Comparison of ENCODE assay signal across 8 cellular contexts in the genomic region with DNA sequence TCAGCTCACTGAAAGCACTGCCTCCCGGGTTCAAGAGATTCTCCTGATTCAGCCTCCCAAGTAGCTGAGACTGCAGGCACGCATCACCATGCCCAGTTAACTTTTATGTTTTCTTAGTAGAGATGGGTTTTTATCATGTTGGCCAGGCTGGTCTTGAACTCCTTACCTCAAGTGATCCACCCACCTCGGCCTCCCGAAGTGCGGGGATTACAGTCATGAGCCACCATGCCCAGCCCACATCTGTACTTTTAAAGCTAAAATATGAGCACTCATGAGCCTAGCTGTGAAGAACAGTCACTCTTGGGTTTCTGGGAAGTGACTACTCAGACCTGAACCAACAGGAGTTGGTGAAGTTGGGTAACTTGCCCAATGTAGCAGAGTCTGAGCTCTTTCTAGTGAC.
A peak's percentile ranks its signal among the peaks of the same experiment; 100 is the strongest.
DNase-seq lines count a peak whose midpoint lies in the region; TF ChIP-seq lines count a peak whose summit lies in the region.
"Not testable (repeated sequence)": the region's sequence is repeated elsewhere in the genome, so short reads cannot be mapped to it uniquely, and the experiment has no call there.

No MANE protein-coding gene starts in this region.

- H3K79me2 ChIP-seq in trophoblast cell (ENCODE audit: control insufficient read depth, insufficient read depth, low read length, poor library complexity), result not testable (repeated sequence)

- H3K4ac ChIP-seq in trophoblast cell (ENCODE audit: low read depth, low read length), result not testable (repeated sequence)

- not testable (repeated sequence) for H2BK120ac ChIP-seq in trophoblast cell (ENCODE audit: insufficient read depth, low read length, poor library complexity)

- H3K27ac ChIP-seq in WERI-Rb-1; endodermal cell (ENCODE audit: low read depth, low read length); trophoblast cell (ENCODE audit: low read depth, low read length): not testable (repeated sequence)

- H3K4me2 ChIP-seq in trophoblast cell (ENCODE audit: low read length), result not testable (repeated sequence)

- not testable (repeated sequence) for H3K14ac ChIP-seq in trophoblast cell (ENCODE audit: low read length)

- H2AFZ ChIP-seq in trophoblast cell (ENCODE audit: insufficient read depth, low read length, poor library complexity), result not testable (repeated sequence)

- not testable (repeated sequence) for H3K9me3 Mint-ChIP-seq in endodermal cell; osteocyte (ENCODE audit: unreplicated experiment); type B pancreatic cell

- H3K9ac ChIP-seq in endodermal cell (ENCODE audit: extremely low read depth, low read length, poor library complexity, severe bottlenecking); trophoblast cell (ENCODE audit: low read length): not testable (repeated sequence)

- not testable (repeated sequence) for H4K91ac ChIP-seq in trophoblast cell (ENCODE audit: low read depth, low read length)

- H3K4me3 ChIP-seq in WERI-Rb-1 (ENCODE audit: low read depth, low read length); endodermal cell (ENCODE audit: low read length); trophoblast cell (ENCODE audit: low read depth, low read length): not testable (repeated sequence)

- not testable (repeated sequence) for H4K12ac ChIP-seq in trophoblast cell (ENCODE audit: low read depth, low read length)

- 97% methylated on average over 4 of the region's 5 CpGs; no CpG with 5 or more reads in 1 of the 2 experiments for WGBS in endodermal cell (ENCODE audit: insufficient coverage in 1 of 2, insufficient read length in 1 of 2), 2 experiments
- no CpG with 5 or more reads among the region's 5 CpGs for WGBS in trophoblast cell (ENCODE audit: extremely low coverage, insufficient coverage, insufficient read length)

- H3K27ac Mint-ChIP-seq in endodermal cell; osteocyte (ENCODE audit: unreplicated experiment); type B pancreatic cell: not testable (repeated sequence)

- H3K79me1 ChIP-seq in trophoblast cell (ENCODE audit: low read length), result not testable (repeated sequence)

- H4K8ac ChIP-seq in trophoblast cell (ENCODE audit: low read depth, low read length), result not testable (repeated sequence)

- H2AK5ac ChIP-seq in trophoblast cell (ENCODE audit: low read length), result not testable (repeated sequence)

- H3K9me3 ChIP-seq in WERI-Rb-1 (ENCODE audit: severe bottlenecking); endodermal cell (ENCODE audit: control insufficient read depth, low read length); trophoblast cell (ENCODE audit: insufficient read depth, low read depth, low read length): not testable (repeated sequence)

- not testable (repeated sequence) for H3K4me3 Mint-ChIP-seq in endodermal cell; osteocyte (ENCODE audit: unreplicated experiment); type B pancreatic cell

- not testable (repeated sequence) for H3K27me3 ChIP-seq in WERI-Rb-1 (ENCODE audit: insufficient read depth, low read depth, severe bottlenecking); endodermal cell (ENCODE audit: control insufficient read depth, insufficient read depth, low read length, poor library complexity, severe bottlenecking); trophoblast cell (ENCODE audit: insufficient read depth, low read length)

- intact Hi-C loops in posterior vena cava (cut with DNase I), result not testable (repeated sequence)

- not testable (repeated sequence) for H2BK12ac ChIP-seq in trophoblast cell (ENCODE audit: low read length)

- H3K4me1 Mint-ChIP-seq in endodermal cell; osteocyte (ENCODE audit: unreplicated experiment); type B pancreatic cell (ENCODE audit: unreplicated experiment): not testable (repeated sequence)

- H3K18ac ChIP-seq in trophoblast cell (ENCODE audit: low read length), result not testable (repeated sequence)

- H3K36me3 ChIP-seq in WERI-Rb-1; endodermal cell (ENCODE audit: control insufficient read depth, insufficient read depth, low read length); trophoblast cell (ENCODE audit: control insufficient read depth in 1 of 2, insufficient read depth in 2 of 2, low read length in 2 of 2): not testable (repeated sequence)

- DNase-seq in WERI-Rb-1 (peak; percentile 1), ecto neural progenitor cell (ENCODE audit: low spot score) (peak; percentile 6), endodermal cell (peak; percentile 15), islet precursor cell (peak; percentile 20), osteocyte (ENCODE audit: extremely low spot score, unreplicated experiment) (peak; percentile 78), trophoblast cell (peak; percentile 15 to 40), posterior vena cava (ENCODE audit: low spot score) (peak; percentile 68), type B pancreatic cell (ENCODE audit: extremely low spot score, unreplicated experiment) (peak; percentile 31)

- H2BK5ac ChIP-seq in trophoblast cell (ENCODE audit: low read depth, low read length, poor library complexity), result not testable (repeated sequence)

- H3K36me3 Mint-ChIP-seq in endodermal cell (ENCODE audit: low read depth); osteocyte (ENCODE audit: unreplicated experiment); type B pancreatic cell: not testable (repeated sequence)

- not testable (repeated sequence) for H3K23ac ChIP-seq in trophoblast cell (ENCODE audit: low read length)

- H3K4me1 ChIP-seq in endodermal cell (ENCODE audit: control insufficient read depth, insufficient read depth, low read length); trophoblast cell (ENCODE audit: control insufficient read depth in 1 of 2, insufficient read depth in 2 of 2, low read length in 2 of 2): not testable (repeated sequence)

- not testable (repeated sequence) for H3K27me3 Mint-ChIP-seq in endodermal cell (ENCODE audit: insufficient read depth); osteocyte (ENCODE audit: unreplicated experiment)
- H3K27me3 Mint-ChIP-seq in type B pancreatic cell, result peaks cover 18% of the 10 kb centered on the region

- not testable (repeated sequence) for TF ChIP-seq CTCF in WERI-Rb-1 (IDR thresholded peaks at IDR 0.05; ENCODE audit: low read depth, low read length); endodermal cell (conservative IDR thresholded peaks at IDR 0.05); osteocyte (IDR thresholded peaks at IDR 0.05); type B pancreatic cell (conservative IDR thresholded peaks at IDR 0.05)

Comparison
In these comparisons a context has a peak if more than half of its experiments do, and no peak if none do; other contexts are left out.
1. DNase-seq: peak in every context shown above with its lines; median percentile 78 in osteocyte; 68 in posterior vena cava; 31 in type B pancreatic cell; 28 in trophoblast cell; 20 in islet precursor cell; 15 in endodermal cell; 6 in ecto neural progenitor cell; 1 in WERI-Rb-1.